Comparison of ENCODE assay signal across 1 cellular context in genomic region chr13:47696677-47697076, GRCh38.
A peak's percentile ranks its signal among the peaks of the same experiment; 100 is the strongest.
TF ChIP-seq lines count a peak whose summit lies in the region.

No MANE protein-coding gene starts in this region.

TF ChIP-seq in Ishikawa, 13 proteins besides CTCF, POLR2A, EP300 and RAD21 (continued from another document):
- TF ChIP-seq REST (IDR thresholded peaks at IDR 0.05; ENCODE audit: low read depth): no peak
- TF ChIP-seq USF1 (IDR thresholded peaks at IDR 0.05): peak; percentile 86
